ENCODE assay signal across 1 cellular context in genomic region chr9:129319076-129319937, GRCh38.
TF ChIP-seq lines count a peak whose summit lies in the region.

No MANE protein-coding gene starts in this region.

TF ChIP-seq in H1, 55 proteins besides CTCF, POLR2A, EP300 and RAD21 (continued from another document):
- no peak for TF ChIP-seq EZH2 (IDR thresholded peaks at IDR 0.05; ENCODE audit: low read depth, low read length, severe bottlenecking)
- TF ChIP-seq ASH2L (IDR thresholded peaks at IDR 0.05; ENCODE audit: low read length): no peak
- TF ChIP-seq NRF1 (IDR thresholded peaks at IDR 0.05; ENCODE audit: low read depth, low read length): no peak
- no peak for TF ChIP-seq ZNF274 (IDR thresholded peaks at IDR 0.05; ENCODE audit: borderline replicate concordance, extremely low read depth, low read length)
- TF ChIP-seq SIX5 (IDR thresholded peaks at IDR 0.05; ENCODE audit: low read depth, low read length): no peak
- TF ChIP-seq SUZ12 (IDR thresholded peaks at IDR 0.05; ENCODE audit: low read length): no peak
- TF ChIP-seq RNF2 (IDR thresholded peaks at IDR 0.05; ENCODE audit: borderline replicate concordance, low read depth, low read length, missing control alignments, poor library complexity, severe bottlenecking): no peak
- TF ChIP-seq CBX8 (IDR thresholded peaks at IDR 0.05; ENCODE audit: borderline replicate concordance, low read depth, low read length): no peak
- no peak for TF ChIP-seq TBP (IDR thresholded peaks at IDR 0.05; ENCODE audit: low read depth, low read length)
- no peak for TF ChIP-seq SP1 (IDR thresholded peaks at IDR 0.05; ENCODE audit: low read depth, low read length)
TF ChIP-seq in H1: peak in this region for 0.
